8 cellular contexts compared by ENCODE assay signal in the genomic region with DNA sequence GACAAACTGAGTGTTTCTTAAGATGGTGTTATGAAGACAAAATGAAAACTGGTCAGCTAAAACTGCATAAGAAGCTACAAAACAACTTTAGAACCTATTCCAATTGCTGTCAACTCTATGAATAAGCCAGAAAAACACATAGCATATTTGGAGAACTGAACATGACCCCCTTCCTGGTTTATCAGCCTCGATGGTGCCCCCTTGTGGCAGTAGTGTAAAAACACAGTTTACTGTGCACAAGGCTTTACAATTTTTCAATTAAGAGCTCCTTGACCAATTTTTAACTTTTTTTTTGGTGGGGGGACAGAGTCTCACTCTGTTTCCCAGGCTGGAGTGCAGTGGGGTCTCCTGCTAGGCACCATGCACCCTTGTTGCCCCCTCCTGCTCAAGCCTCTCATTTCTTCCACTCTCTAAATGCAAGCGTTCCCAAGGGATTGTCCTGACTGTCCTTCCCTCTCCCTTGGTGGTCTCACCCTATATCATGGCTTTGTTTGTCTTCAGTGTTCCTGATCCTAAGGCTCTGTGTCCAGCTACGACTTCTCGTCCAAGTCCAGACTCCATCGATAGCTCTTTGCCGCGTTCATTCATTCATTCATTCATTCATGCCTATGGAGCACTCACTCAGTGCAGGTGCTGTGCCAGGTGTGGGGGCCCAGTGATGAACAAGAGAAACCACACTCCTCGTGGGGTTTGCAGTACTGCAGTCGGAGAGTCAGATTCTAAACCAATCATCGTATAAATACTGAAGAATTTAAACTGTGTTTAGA. TPM values are rescaled to one million over a fixed set of nuclear protein-coding genes. Genes with fewer than 3 reads are reported as not detected.
DNase-seq lines count a peak whose midpoint lies in the region; ATAC-seq and TF ChIP-seq lines count a peak whose summit lies in the region.

No MANE protein-coding gene starts in this region.

- peaks cover 15% of the 10 kb centered on the region for H3K36me3 ChIP-seq in H7 (replicated peaks; ENCODE audit: control insufficient read depth, insufficient read depth, low read length)

- no peak for DNase-seq in AG09309 (ENCODE audit: low read depth)
- DNase-seq in H7: peak; percentile 81
- peak; percentile 68 for DNase-seq in NCI-H748 (lab: John Stamatoyannopoulos, UW; ENCODE audit: unreplicated experiment)
- DNase-seq in activated CD4-positive, alpha-beta T cell treated with anti-CD3 and anti-CD28 coated beads, Interleukin-2, amount 50 U/mL, for 1 hour: peak; percentile 74
- peak; percentile 83 for DNase-seq in dermis blood vessel endothelial cell
- DNase-seq in middle frontal gyrus (ENCODE audit: extremely low spot score, low spot score): peak; percentile 61
- DNase-seq in stimulated activated CD8-positive, alpha-beta memory T cell treated with anti-CD3 and anti-CD28 coated beads, Interleukin-7, amount 100 ng/mL, for 4 hours (ENCODE audit: low read depth in 2 of 2): peak; percentile 52 to 66

- H3K27me3 ChIP-seq in H7 (ENCODE audit: control insufficient read depth, insufficient read depth, low read length): no peaks in the 10 kb centered on the region

- peak; percentile 80 for TF ChIP-seq CTCF in AG09309 (IDR thresholded peaks at IDR 0.05; ENCODE audit: control insufficient read depth, insufficient read depth, low read depth, low read length, missing control alignments)

- H3K4me3 ChIP-seq in AG09309 (ENCODE audit: control insufficient read depth, low read depth, low read length): no peak overlapping the region
- H3K4me3 ChIP-seq in H7 (ENCODE audit: insufficient read depth, low read depth, low read length): no peak overlapping the region

- ATAC-seq in GM21423 (IDR thresholded peaks at IDR 0.05; ENCODE audit: unreplicated experiment): no peak

RNA-seq across cellular contexts. Expression of a gene that starts 7.5 kb away (rescaled TPM):
- total RNA-seq in H7 (2014; rRNA removed; shearing (Covaris generic)): 62.6 and 74.3 TPM in 2 replicates
- 93.3 and 128 TPM in 2 replicates for total RNA-seq in dermis blood vessel endothelial cell

RNA-seq across cellular contexts. Expression of a gene that starts 16.0 kb away (rescaled TPM):
- not detected in 2 replicates for total RNA-seq in H7 (2014; rRNA removed; shearing (Covaris generic))
- total RNA-seq in dermis blood vessel endothelial cell: not detected in 2 replicates

RNA-seq across cellular contexts. Expression of a gene that starts 38.3 kb away (rescaled TPM):
- 0.28 and 0.48 TPM in 2 replicates for total RNA-seq in H7 (2014; rRNA removed; shearing (Covaris generic))
- 0.23 and 0.68 TPM in 2 replicates for total RNA-seq in dermis blood vessel endothelial cell
